8 cellular contexts compared by ENCODE assay signal in the genomic region with DNA sequence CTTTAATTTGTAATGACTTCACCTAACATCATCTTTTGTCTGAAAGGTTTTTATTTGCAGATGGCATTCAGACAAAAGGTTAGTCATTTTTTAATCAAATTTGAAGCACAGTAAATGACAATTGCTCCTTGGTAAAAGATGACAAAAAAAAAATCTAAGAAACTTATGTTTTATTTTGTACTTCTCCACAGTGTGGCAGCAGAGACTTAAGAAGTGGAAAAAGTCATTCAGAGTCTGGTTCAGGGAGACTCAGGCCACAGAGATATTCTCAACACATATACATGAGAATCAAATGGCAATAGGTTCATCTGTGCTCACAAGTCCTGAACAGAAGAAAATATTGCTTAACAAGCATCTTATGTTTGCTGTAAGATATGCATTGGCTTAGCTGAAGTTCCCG.
DNase-seq lines count a peak whose midpoint lies in the region; ATAC-seq and TF ChIP-seq lines count a peak whose summit lies in the region.

No MANE protein-coding gene starts in this region.

- no peaks in the 10 kb centered on the region for H3K4me1 Mint-ChIP-seq in nephron progenitor cell
- H3K4me1 Mint-ChIP-seq in activated CD8-positive, alpha-beta memory T cell treated with anti-CD3 and anti-CD28 coated beads, Interleukin-2, amount 10 ng/mL, durations not matched to agents 7 days and 5 days, result no peaks in the 10 kb centered on the region

- DNase-seq in GM20000 (ENCODE audit: low spot score) (peak; percentile 13), NCI-H510A treated with DMSO at 0.1 percent for 48 hours (lab: John Stamatoyannopoulos, UW) (peak; percentile 1), choroid plexus epithelial cell (ENCODE audit: low read depth) (peak; percentile 85), nephron progenitor cell (peak; percentile 7), activated T-cell treated with anti-CD3 and anti-CD28 coated beads for 4 hours (no peak)
- DNase-seq in activated CD8-positive, alpha-beta memory T cell treated with anti-CD3 and anti-CD28 coated beads, Interleukin-2, amount 10 ng/mL, durations not matched to agents 7 days and 5 days, result no peak
- DNase-seq in activated CD8-positive, alpha-beta memory T cell treated with anti-CD3 and anti-CD28 coated beads, Interleukin-2, amount 50 U/mL, for 4 hours, result no peak

- H3K36me3 Mint-ChIP-seq in nephron progenitor cell (ENCODE audit: low read depth), result no peaks in the 10 kb centered on the region
- H3K36me3 Mint-ChIP-seq in activated CD8-positive, alpha-beta memory T cell treated with anti-CD3 and anti-CD28 coated beads, Interleukin-2, amount 10 ng/mL, durations not matched to agents 7 days and 5 days, result no peaks in the 10 kb centered on the region

- H3K4me3 ChIP-seq in choroid plexus epithelial cell (ENCODE audit: low read depth, low read length), result no peak overlapping the region

- no peaks in the 10 kb centered on the region for H3K27me3 Mint-ChIP-seq in nephron progenitor cell (ENCODE audit: low read depth, poor library complexity)
- H3K27me3 Mint-ChIP-seq in activated CD8-positive, alpha-beta memory T cell treated with anti-CD3 and anti-CD28 coated beads, Interleukin-2, amount 10 ng/mL, durations not matched to agents 7 days and 5 days, result no peaks in the 10 kb centered on the region

- H3K9me3 Mint-ChIP-seq in nephron progenitor cell, result no peaks in the 10 kb centered on the region
- H3K9me3 Mint-ChIP-seq in activated CD8-positive, alpha-beta memory T cell treated with anti-CD3 and anti-CD28 coated beads, Interleukin-2, amount 10 ng/mL, durations not matched to agents 7 days and 5 days (ENCODE audit: low read depth), result no peaks in the 10 kb centered on the region

- ATAC-seq in activated CD8-positive, alpha-beta memory T cell treated with anti-CD3 and anti-CD28 coated beads, Interleukin-2, amount 10 ng/mL, durations not matched to agents 7 days and 5 days, result no peak
- ATAC-seq in HG02938 (IDR thresholded peaks at IDR 0.05; ENCODE audit: unreplicated experiment), result no peak

- no peak overlapping the region for H3K4me3 Mint-ChIP-seq in nephron progenitor cell
- H3K4me3 Mint-ChIP-seq in activated CD8-positive, alpha-beta memory T cell treated with anti-CD3 and anti-CD28 coated beads, Interleukin-2, amount 10 ng/mL, durations not matched to agents 7 days and 5 days, result no peak overlapping the region

- TF ChIP-seq CTCF in GM20000 (IDR thresholded peaks at IDR 0.05; ENCODE audit: extremely low read depth, missing control alignments), result peak; percentile 12
- peak; percentile 66 for TF ChIP-seq CTCF in choroid plexus epithelial cell (conservative IDR thresholded peaks at IDR 0.05; ENCODE audit: low read depth, low read length)
- peak; percentile 61 for TF ChIP-seq CTCF in nephron progenitor cell (IDR thresholded peaks at IDR 0.05)

- no peak overlapping the region for H3K27ac Mint-ChIP-seq in nephron progenitor cell
- no peak overlapping the region for H3K27ac Mint-ChIP-seq in activated CD8-positive, alpha-beta memory T cell treated with anti-CD3 and anti-CD28 coated beads, Interleukin-2, amount 10 ng/mL, durations not matched to agents 7 days and 5 days

- CTCF ChIA-PET in activated CD8-positive, alpha-beta memory T cell treated with anti-CD3 and anti-CD28 coated beads, Interleukin-2, amount 10 ng/mL, durations not matched to agents 7 days and 5 days (lab: Charles Lee), result no interaction called here

Comparison
In these comparisons a context has a peak if more than half of its experiments do, and no peak if none do; other contexts are left out.
1. DNase-seq: peak in GM20000 (single experiment), NCI-H510A treated with DMSO at 0.1 percent for 48 hours (single experiment), choroid plexus epithelial cell (single experiment) and nephron progenitor cell (single experiment); none in activated CD8-positive, alpha-beta memory T cell treated with anti-CD3 and anti-CD28 coated beads, Interleukin-2, amount 10 ng/mL, durations not matched to agents 7 days and 5 days (single experiment), activated CD8-positive, alpha-beta memory T cell treated with anti-CD3 and anti-CD28 coated beads, Interleukin-2, amount 50 U/mL, for 4 hours (single experiment) and activated T-cell treated with anti-CD3 and anti-CD28 coated beads for 4 hours (single experiment).
2. CTCF ChIP-seq: peak in every context shown above with its lines; median percentile 66 in choroid plexus epithelial cell; 61 in nephron progenitor cell; 12 in GM20000.